7 cellular contexts compared by ENCODE assay signal in genomic region chr12:31324116-31324844, GRCh38. TPM values are rescaled to one million over a fixed set of nuclear protein-coding genes. Genes with fewer than 3 reads are reported as not detected.
DNase-seq lines count a peak whose midpoint lies in the region; ATAC-seq, FAIRE-seq and TF ChIP-seq lines count a peak whose summit lies in the region.

No MANE protein-coding gene starts in this region.

- no peaks in the 10 kb centered on the region for H3K27me3 Mint-ChIP-seq in activated CD4-positive, alpha-beta T cell treated with anti-CD3 and anti-CD28 coated beads for 36 hours

- FAIRE-seq in GM12891 (lab: Jason Lieb, UNC), result peak; percentile 35

- H3K27ac ChIP-seq in colonic mucosa, result peak overlapping the region; percentile 93
- H3K27ac ChIP-seq in left lung, result peak overlapping the region; percentile 93 to 94

- DNase-seq in GM12891 (ENCODE audit: insufficient read length, low spot score), result peak; percentile 40
- DNase-seq in NCI-H2029 (lab: John Stamatoyannopoulos, UW), result peak; percentile 74
- DNase-seq in activated CD4-positive, alpha-beta T cell treated with anti-CD3 and anti-CD28 coated beads for 36 hours, result peak; percentile 81
- peak; percentile 79 for DNase-seq in colonic mucosa
- peak; percentile 75 to 94 for DNase-seq in left lung
- peak; percentile 30 to 47 for DNase-seq in stimulated activated CD4-positive, alpha-beta T cell treated with anti-CD3 and anti-CD28 coated beads, Interleukin-2, amount 100 ng/mL, for 48 hours

- H3K9ac ChIP-seq in colonic mucosa (ENCODE audit: low read depth in 2 of 2, low read length in 2 of 2), result peak overlapping the region; percentile 80 to 94

- H3K4me3 Mint-ChIP-seq in activated CD4-positive, alpha-beta T cell treated with anti-CD3 and anti-CD28 coated beads for 36 hours, result peak overlapping the region; percentile 100

- H3K36me3 ChIP-seq in colonic mucosa (no peaks in the 10 kb centered on the region), left lung (no peaks in the 10 kb centered on the region)

- no peaks in the 10 kb centered on the region for H3K9me3 Mint-ChIP-seq in activated CD4-positive, alpha-beta T cell treated with anti-CD3 and anti-CD28 coated beads for 36 hours (ENCODE audit: low read depth)

- no peaks in the 10 kb centered on the region for H3K4me1 ChIP-seq in colonic mucosa
- peaks cover 0 to 40% of the 10 kb centered on the region in 2 donors for H3K4me1 ChIP-seq in left lung

- TF ChIP-seq POLR2A in GM12891 (IDR thresholded peaks at IDR 0.05; ENCODE audit: low read depth, low read length), result peak; percentile 55; the same call in 1 of the 2 replicates

- H3K4me3 ChIP-seq in colonic mucosa, result peak overlapping the region; percentile 80
- peak overlapping the region; percentile 79 to 91 for H3K4me3 ChIP-seq in left lung

- H3K27me3 ChIP-seq in colonic mucosa, result no peaks in the 10 kb centered on the region
- H3K27me3 ChIP-seq in left lung, result no peaks in the 10 kb centered on the region

- H3K4me1 Mint-ChIP-seq in activated CD4-positive, alpha-beta T cell treated with anti-CD3 and anti-CD28 coated beads for 36 hours, result peaks cover 42% of the 10 kb centered on the region

- intact Hi-C loops in activated CD4-positive, alpha-beta T cell treated with anti-CD3 and anti-CD28 coated beads for 36 hours (cut with DNase I, micrococcal nuclease), result loop anchor here (2.0 to 10.0 kb wide), 9 partner anchors 472 to 1943 kb away; partner anchors contain the start of genes ERGIC2 (in 2 of the 2), CAPRIN2 (in 1 of the 2), DNM1L (in 1 of the 2) and IPO8 (in 1 of the 2)
- intact Hi-C loops in colonic mucosa (cut with DNase I), result no loop called here
- intact Hi-C loops in left lung (cut with DNase I), result no loop called here

- CTCF ChIA-PET in activated CD4-positive, alpha-beta T cell treated with anti-CD3 and anti-CD28 coated beads for 36 hours (lab: Charles Lee), result no interaction called here

- peaks cover 38% of the 10 kb centered on the region for H3K36me3 Mint-ChIP-seq in activated CD4-positive, alpha-beta T cell treated with anti-CD3 and anti-CD28 coated beads for 36 hours (ENCODE audit: low read depth)

- no peak for TF ChIP-seq CTCF in colonic mucosa (IDR thresholded peaks at IDR 0.05)
- peak in 1 of 2 donors; percentile 9 for TF ChIP-seq CTCF in left lung (IDR thresholded peaks at IDR 0.05)

- H3K9me3 ChIP-seq in colonic mucosa, result no peaks in the 10 kb centered on the region
- no peaks in the 10 kb centered on the region for H3K9me3 ChIP-seq in left lung

- peak; percentile 37 for ATAC-seq in HG02610 (IDR thresholded peaks at IDR 0.05; ENCODE audit: unreplicated experiment)
- peak; percentile 37 for ATAC-seq in activated CD4-positive, alpha-beta T cell treated with anti-CD3 and anti-CD28 coated beads for 36 hours
- peak; percentile 54 for ATAC-seq in left lung

- POLR2A ChIA-PET in activated CD4-positive, alpha-beta T cell treated with anti-CD3 and anti-CD28 coated beads for 36 hours (lab: Charles Lee), result no interaction called here

- peak overlapping the region; percentile 95 for H3K27ac Mint-ChIP-seq in activated CD4-positive, alpha-beta T cell treated with anti-CD3 and anti-CD28 coated beads for 36 hours

TF ChIP-seq in GM12891, 5 proteins besides CTCF, POLR2A, EP300 and RAD21:
- TF ChIP-seq POLR2AphosphoS5 (IDR thresholded peaks at IDR 0.05; ENCODE audit: low read depth, low read length) (no peak), TAF1 (IDR thresholded peaks at IDR 0.05; ENCODE audit: low read depth, low read length) (no peak; the same call in 1 of the 2 replicates), PAX5 (IDR thresholded peaks at IDR 0.05; ENCODE audit: insufficient read depth, low read length, severe bottlenecking) (no peak), SPI1 (IDR thresholded peaks at IDR 0.05; ENCODE audit: low read depth, low read length) (no peak), POU2F2 (IDR thresholded peaks at IDR 0.05; ENCODE audit: low read depth, low read length) (no peak)

RNA-seq across cellular contexts. Expression of gene SINHCAF, which starts 1.7 kb away (rescaled TPM):
- polyA plus RNA-seq in GM12891 (2012; ENCODE audit: low read depth, missing spikeins), result 29.3 TPM
- 100 to 1,000 TPM; 187 to 211 TPM for total RNA-seq in activated CD4-positive, alpha-beta T cell treated with anti-CD3 and anti-CD28 coated beads for 36 hours
- 100 to 1,000 TPM in 1 of 2 donors, 10 to 100 TPM in 1; 58.9 to 107 TPM for total RNA-seq in colonic mucosa
- 10 to 100 TPM; 37.9 to 40.2 TPM for total RNA-seq in left lung

Comparison
In these comparisons a context has a peak if more than half of its experiments do, and no peak if none do; other contexts are left out.
1. Peak in every context shown above with its lines: DNase-seq, ATAC-seq, H3K4me3 ChIP-seq and H3K27ac ChIP-seq.
2. intact Hi-C loops: an anchor here in activated CD4-positive, alpha-beta T cell treated with anti-CD3 and anti-CD28 coated beads for 36 hours (2.0 to 10.0 kb wide); none called in colonic mucosa and left lung.